ENCODE assay signal across 1 cellular context in the genomic region with DNA sequence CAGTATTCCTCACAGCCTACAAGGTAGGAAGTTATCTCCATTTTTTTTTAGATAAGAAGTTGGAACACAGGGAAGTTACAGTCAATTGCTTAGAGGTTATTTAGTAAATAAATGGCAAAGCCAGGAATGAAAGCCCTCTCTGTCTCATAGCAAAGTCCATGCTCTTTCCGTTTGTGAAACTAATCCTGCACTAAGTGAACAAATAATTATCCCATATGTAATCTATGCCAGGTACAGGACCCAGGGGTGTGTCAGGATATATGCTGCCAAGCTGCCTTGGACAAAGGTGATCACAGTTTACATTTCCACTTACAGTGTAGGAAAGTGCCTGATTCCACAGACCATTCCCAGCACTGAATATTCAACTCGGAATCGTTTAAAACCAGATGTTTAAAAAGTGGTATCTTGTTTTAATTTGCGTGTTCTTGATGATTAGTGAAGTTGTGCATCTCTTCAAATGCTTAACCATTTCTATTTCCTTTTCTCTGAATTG.
TF ChIP-seq lines count a peak whose summit lies in the region.

No MANE protein-coding gene starts in this region.

TF ChIP-seq in HepG2, 621 proteins besides CTCF, POLR2A, EP300 and RAD21 (continued from another document and continues in another):
- TF ChIP-seq, protein P1, sequence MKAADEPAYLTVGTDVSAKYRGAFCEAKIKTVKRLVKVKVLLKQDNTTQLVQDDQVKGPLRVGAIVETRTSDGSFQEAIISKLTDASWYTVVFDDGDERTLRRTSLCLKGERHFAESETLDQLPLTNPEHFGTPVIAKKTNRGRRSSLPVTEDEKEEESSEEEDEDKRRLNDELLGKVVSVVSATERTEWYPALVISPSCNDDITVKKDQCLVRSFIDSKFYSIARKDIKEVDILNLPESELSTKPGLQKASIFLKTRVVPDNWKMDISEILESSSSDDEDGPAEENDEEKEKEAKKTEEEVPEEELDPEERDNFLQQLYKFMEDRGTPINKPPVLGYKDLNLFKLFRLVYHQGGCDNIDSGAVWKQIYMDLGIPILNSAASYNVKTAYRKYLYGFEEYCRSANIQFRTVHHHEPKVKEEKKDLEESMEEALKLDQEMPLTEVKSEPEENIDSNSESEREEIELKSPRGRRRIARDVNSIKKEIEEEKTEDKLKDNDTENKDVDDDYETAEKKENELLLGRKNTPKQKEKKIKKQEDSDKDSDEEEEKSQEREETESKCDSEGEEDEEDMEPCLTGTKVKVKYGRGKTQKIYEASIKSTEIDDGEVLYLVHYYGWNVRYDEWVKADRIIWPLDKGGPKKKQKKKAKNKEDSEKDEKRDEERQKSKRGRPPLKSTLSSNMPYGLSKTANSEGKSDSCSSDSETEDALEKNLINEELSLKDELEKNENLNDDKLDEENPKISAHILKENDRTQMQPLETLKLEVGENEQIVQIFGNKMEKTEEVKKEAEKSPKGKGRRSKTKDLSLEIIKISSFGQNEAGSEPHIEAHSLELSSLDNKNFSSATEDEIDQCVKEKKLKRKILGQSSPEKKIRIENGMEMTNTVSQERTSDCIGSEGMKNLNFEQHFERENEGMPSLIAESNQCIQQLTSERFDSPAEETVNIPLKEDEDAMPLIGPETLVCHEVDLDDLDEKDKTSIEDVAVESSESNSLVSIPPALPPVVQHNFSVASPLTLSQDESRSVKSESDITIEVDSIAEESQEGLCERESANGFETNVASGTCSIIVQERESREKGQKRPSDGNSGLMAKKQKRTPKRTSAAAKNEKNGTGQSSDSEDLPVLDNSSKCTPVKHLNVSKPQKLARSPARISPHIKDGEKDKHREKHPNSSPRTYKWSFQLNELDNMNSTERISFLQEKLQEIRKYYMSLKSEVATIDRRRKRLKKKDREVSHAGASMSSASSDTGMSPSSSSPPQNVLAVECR (CRISPR knock-in tag; IDR thresholded peaks at IDR 0.05; ENCODE audit: borderline replicate concordance) = peak; percentile 51; the same call in 1 of the 2 replicates
- TF ChIP-seq, protein P2, sequence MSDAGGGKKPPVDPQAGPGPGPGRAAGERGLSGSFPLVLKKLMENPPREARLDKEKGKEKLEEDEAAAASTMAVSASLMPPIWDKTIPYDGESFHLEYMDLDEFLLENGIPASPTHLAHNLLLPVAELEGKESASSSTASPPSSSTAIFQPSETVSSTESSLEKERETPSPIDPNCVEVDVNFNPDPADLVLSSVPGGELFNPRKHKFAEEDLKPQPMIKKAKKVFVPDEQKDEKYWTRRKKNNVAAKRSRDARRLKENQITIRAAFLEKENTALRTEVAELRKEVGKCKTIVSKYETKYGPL (CRISPR knock-in tag; IDR thresholded peaks at IDR 0.05) = no peak
- TF ChIP-seq SIX1 (CRISPR knock-in tag; IDR thresholded peaks at IDR 0.05; ENCODE audit: borderline replicate concordance) (peak; percentile 80), KLF15 (CRISPR knock-in tag; IDR thresholded peaks at IDR 0.05; ENCODE audit: borderline replicate concordance) (no peak), FOXC1 (CRISPR knock-in tag; IDR thresholded peaks at IDR 0.05; ENCODE audit: borderline replicate concordance) (no peak), ZNF326 (CRISPR knock-in tag; IDR thresholded peaks at IDR 0.05; ENCODE audit: borderline replicate concordance) (no peak), ZNF879 (CRISPR knock-in tag; IDR thresholded peaks at IDR 0.05) (no peak), YEATS2 (CRISPR knock-in tag; IDR thresholded peaks at IDR 0.05; ENCODE audit: borderline replicate concordance) (no peak), GZF1 (CRISPR knock-in tag; IDR thresholded peaks at IDR 0.05) (no peak), ZNF790 (CRISPR knock-in tag; IDR thresholded peaks at IDR 0.05; ENCODE audit: borderline replicate concordance) (no peak), ZNF10 (CRISPR knock-in tag; IDR thresholded peaks at IDR 0.05; ENCODE audit: borderline replicate concordance, low read depth) (no peak), ZNF749 (CRISPR knock-in tag; IDR thresholded peaks at IDR 0.05; ENCODE audit: borderline replicate concordance) (peak; percentile 67; the same call in 1 of the 2 replicates), SNRNP70 (IDR thresholded peaks at IDR 0.05; ENCODE audit: low read depth, low read length) (no peak), ZNF557 (CRISPR knock-in tag; IDR thresholded peaks at IDR 0.05) (no peak), ZNF768 (CRISPR knock-in tag; IDR thresholded peaks at IDR 0.05) (no peak), NCOA5 (CRISPR knock-in tag; IDR thresholded peaks at IDR 0.05) (no peak), MLLT10 (CRISPR knock-in tag; IDR thresholded peaks at IDR 0.05) (no peak), IRX3 (CRISPR knock-in tag; IDR thresholded peaks at IDR 0.05; ENCODE audit: borderline replicate concordance, low read depth) (no peak)
- TF ChIP-seq, protein P3, sequence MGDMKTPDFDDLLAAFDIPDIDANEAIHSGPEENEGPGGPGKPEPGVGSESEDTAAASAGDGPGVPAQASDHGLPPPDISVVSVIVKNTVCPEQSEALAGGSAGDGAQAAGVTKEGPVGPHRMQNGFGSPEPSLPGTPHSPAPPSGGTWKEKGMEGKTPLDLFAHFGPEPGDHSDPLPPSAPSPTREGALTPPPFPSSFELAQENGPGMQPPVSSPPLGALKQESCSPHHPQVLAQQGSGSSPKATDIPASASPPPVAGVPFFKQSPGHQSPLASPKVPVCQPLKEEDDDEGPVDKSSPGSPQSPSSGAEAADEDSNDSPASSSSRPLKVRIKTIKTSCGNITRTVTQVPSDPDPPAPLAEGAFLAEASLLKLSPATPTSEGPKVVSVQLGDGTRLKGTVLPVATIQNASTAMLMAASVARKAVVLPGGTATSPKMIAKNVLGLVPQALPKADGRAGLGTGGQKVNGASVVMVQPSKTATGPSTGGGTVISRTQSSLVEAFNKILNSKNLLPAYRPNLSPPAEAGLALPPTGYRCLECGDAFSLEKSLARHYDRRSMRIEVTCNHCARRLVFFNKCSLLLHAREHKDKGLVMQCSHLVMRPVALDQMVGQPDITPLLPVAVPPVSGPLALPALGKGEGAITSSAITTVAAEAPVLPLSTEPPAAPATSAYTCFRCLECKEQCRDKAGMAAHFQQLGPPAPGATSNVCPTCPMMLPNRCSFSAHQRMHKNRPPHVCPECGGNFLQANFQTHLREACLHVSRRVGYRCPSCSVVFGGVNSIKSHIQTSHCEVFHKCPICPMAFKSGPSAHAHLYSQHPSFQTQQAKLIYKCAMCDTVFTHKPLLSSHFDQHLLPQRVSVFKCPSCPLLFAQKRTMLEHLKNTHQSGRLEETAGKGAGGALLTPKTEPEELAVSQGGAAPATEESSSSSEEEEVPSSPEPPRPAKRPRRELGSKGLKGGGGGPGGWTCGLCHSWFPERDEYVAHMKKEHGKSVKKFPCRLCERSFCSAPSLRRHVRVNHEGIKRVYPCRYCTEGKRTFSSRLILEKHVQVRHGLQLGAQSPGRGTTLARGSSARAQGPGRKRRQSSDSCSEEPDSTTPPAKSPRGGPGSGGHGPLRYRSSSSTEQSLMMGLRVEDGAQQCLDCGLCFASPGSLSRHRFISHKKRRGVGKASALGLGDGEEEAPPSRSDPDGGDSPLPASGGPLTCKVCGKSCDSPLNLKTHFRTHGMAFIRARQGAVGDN (CRISPR knock-in tag; IDR thresholded peaks at IDR 0.05) = no peak
- TF ChIP-seq, protein P4, sequence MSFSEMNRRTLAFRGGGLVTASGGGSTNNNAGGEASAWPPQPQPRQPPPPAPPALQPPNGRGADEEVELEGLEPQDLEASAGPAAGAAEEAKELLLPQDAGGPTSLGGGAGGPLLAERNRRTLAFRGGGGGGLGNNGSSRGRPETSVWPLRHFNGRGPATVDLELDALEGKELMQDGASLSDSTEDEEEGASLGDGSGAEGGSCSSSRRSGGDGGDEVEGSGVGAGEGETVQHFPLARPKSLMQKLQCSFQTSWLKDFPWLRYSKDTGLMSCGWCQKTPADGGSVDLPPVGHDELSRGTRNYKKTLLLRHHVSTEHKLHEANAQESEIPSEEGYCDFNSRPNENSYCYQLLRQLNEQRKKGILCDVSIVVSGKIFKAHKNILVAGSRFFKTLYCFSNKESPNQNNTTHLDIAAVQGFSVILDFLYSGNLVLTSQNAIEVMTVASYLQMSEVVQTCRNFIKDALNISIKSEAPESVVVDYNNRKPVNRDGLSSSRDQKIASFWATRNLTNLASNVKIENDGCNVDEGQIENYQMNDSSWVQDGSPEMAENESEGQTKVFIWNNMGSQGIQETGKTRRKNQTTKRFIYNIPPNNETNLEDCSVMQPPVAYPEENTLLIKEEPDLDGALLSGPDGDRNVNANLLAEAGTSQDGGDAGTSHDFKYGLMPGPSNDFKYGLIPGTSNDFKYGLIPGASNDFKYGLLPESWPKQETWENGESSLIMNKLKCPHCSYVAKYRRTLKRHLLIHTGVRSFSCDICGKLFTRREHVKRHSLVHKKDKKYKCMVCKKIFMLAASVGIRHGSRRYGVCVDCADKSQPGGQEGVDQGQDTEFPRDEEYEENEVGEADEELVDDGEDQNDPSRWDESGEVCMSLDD (CRISPR knock-in tag; IDR thresholded peaks at IDR 0.05; ENCODE audit: borderline replicate concordance) = no peak
- TF ChIP-seq, protein P5, sequence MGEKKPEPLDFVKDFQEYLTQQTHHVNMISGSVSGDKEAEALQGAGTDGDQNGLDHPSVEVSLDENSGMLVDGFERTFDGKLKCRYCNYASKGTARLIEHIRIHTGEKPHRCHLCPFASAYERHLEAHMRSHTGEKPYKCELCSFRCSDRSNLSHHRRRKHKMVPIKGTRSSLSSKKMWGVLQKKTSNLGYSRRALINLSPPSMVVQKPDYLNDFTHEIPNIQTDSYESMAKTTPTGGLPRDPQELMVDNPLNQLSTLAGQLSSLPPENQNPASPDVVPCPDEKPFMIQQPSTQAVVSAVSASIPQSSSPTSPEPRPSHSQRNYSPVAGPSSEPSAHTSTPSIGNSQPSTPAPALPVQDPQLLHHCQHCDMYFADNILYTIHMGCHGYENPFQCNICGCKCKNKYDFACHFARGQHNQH (CRISPR knock-in tag; IDR thresholded peaks at IDR 0.05) = peak; percentile 85
- TF ChIP-seq, protein P6, sequence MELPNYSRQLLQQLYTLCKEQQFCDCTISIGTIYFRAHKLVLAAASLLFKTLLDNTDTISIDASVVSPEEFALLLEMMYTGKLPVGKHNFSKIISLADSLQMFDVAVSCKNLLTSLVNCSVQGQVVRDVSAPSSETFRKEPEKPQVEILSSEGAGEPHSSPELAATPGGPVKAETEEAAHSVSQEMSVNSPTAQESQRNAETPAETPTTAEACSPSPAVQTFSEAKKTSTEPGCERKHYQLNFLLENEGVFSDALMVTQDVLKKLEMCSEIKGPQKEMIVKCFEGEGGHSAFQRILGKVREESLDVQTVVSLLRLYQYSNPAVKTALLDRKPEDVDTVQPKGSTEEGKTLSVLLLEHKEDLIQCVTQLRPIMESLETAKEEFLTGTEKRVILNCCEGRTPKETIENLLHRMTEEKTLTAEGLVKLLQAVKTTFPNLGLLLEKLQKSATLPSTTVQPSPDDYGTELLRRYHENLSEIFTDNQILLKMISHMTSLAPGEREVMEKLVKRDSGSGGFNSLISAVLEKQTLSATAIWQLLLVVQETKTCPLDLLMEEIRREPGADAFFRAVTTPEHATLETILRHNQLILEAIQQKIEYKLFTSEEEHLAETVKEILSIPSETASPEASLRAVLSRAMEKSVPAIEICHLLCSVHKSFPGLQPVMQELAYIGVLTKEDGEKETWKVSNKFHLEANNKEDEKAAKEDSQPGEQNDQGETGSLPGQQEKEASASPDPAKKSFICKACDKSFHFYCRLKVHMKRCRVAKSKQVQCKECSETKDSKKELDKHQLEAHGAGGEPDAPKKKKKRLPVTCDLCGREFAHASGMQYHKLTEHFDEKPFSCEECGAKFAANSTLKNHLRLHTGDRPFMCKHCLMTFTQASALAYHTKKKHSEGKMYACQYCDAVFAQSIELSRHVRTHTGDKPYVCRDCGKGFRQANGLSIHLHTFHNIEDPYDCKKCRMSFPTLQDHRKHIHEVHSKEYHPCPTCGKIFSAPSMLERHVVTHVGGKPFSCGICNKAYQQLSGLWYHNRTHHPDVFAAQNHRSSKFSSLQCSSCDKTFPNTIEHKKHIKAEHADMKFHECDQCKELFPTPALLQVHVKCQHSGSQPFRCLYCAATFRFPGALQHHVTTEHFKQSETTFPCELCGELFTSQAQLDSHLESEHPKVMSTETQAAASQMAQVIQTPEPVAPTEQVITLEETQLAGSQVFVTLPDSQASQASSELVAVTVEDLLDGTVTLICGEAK (IDR thresholded peaks at IDR 0.05) = no peak
- TF ChIP-seq, protein P6 (CRISPR knock-in tag; IDR thresholded peaks at IDR 0.05) = no peak; the same call in 1 of the 2 replicates
- TF ChIP-seq, protein P7, sequence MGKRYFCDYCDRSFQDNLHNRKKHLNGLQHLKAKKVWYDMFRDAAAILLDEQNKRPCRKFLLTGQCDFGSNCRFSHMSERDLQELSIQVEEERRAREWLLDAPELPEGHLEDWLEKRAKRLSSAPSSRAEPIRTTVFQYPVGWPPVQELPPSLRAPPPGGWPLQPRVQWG (CRISPR knock-in tag; IDR thresholded peaks at IDR 0.05; ENCODE audit: borderline replicate concordance, low read depth) = no peak
- TF ChIP-seq, protein P8, sequence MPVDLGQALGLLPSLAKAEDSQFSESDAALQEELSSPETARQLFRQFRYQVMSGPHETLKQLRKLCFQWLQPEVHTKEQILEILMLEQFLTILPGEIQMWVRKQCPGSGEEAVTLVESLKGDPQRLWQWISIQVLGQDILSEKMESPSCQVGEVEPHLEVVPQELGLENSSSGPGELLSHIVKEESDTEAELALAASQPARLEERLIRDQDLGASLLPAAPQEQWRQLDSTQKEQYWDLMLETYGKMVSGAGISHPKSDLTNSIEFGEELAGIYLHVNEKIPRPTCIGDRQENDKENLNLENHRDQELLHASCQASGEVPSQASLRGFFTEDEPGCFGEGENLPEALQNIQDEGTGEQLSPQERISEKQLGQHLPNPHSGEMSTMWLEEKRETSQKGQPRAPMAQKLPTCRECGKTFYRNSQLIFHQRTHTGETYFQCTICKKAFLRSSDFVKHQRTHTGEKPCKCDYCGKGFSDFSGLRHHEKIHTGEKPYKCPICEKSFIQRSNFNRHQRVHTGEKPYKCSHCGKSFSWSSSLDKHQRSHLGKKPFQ (CRISPR knock-in tag; IDR thresholded peaks at IDR 0.05; ENCODE audit: insufficient replicate concordance) = no peak
